In genomic region chr1:221335161-221336101, GRCh38 we compare ENCODE assay signal across 8 cellular contexts.
DNase-seq lines count a peak whose midpoint lies in the region; ATAC-seq and TF ChIP-seq lines count a peak whose summit lies in the region.

No MANE protein-coding gene starts in this region.

- TF ChIP-seq CTCF in activated CD8-positive, alpha-beta T cell treated with anti-CD3 and anti-CD28 coated beads for 36 hours (IDR thresholded peaks at IDR 0.05): no peak

- peaks cover 2% of the 10 kb centered on the region for H3K4me1 Mint-ChIP-seq in activated CD8-positive, alpha-beta T cell treated with anti-CD3 and anti-CD28 coated beads for 36 hours (ENCODE audit: low read depth)

- peaks cover 16% of the 10 kb centered on the region for H3K27me3 Mint-ChIP-seq in activated CD8-positive, alpha-beta T cell treated with anti-CD3 and anti-CD28 coated beads for 36 hours

- no peak overlapping the region for H3K27ac Mint-ChIP-seq in activated CD8-positive, alpha-beta T cell treated with anti-CD3 and anti-CD28 coated beads for 36 hours

- no peak for ATAC-seq in HG03039 (IDR thresholded peaks at IDR 0.05; ENCODE audit: unreplicated experiment)
- no peak for ATAC-seq in activated CD8-positive, alpha-beta T cell treated with anti-CD3 and anti-CD28 coated beads for 36 hours

- H3K36me3 Mint-ChIP-seq in activated CD8-positive, alpha-beta T cell treated with anti-CD3 and anti-CD28 coated beads for 36 hours (ENCODE audit: low read depth): no peaks in the 10 kb centered on the region

- intact Hi-C loops in activated CD8-positive, alpha-beta T cell treated with anti-CD3 and anti-CD28 coated beads for 36 hours (cut with micrococcal nuclease): no loop called here

- CTCF ChIA-PET in activated CD8-positive, alpha-beta T cell treated with anti-CD3 and anti-CD28 coated beads for 36 hours (lab: Charles Lee): no interaction called here

- DNase-seq in GM03348 (ENCODE audit: low spot score) (peak; percentile 68), SW480 (ENCODE audit: low spot score) (peak; percentile 90), glomerular endothelial cell (ENCODE audit: extremely low read depth, low read depth, low spot score) (peak; percentile 14), retina (peak; percentile 73), NCI-H82 (lab: John Stamatoyannopoulos, UW) (no peak), NCI-H2171 (lab: John Stamatoyannopoulos, UW) (no peak)
- no peak for DNase-seq in activated CD8-positive, alpha-beta T cell treated with anti-CD3 and anti-CD28 coated beads for 36 hours

- POLR2A ChIA-PET in activated CD8-positive, alpha-beta T cell treated with anti-CD3 and anti-CD28 coated beads for 36 hours (lab: Charles Lee): no interaction called here

- no peak overlapping the region for H3K4me3 Mint-ChIP-seq in activated CD8-positive, alpha-beta T cell treated with anti-CD3 and anti-CD28 coated beads for 36 hours

- peaks cover 7% of the 10 kb centered on the region for H3K9me3 Mint-ChIP-seq in activated CD8-positive, alpha-beta T cell treated with anti-CD3 and anti-CD28 coated beads for 36 hours

Comparison
In these comparisons a context has a peak if more than half of its experiments do, and no peak if none do; other contexts are left out.
1. DNase-seq: peak in GM03348 (single experiment), SW480 (single experiment), glomerular endothelial cell (single experiment) and retina (single experiment); none in NCI-H82 (single experiment), activated CD8-positive, alpha-beta T cell treated with anti-CD3 and anti-CD28 coated beads for 36 hours (single experiment) and NCI-H2171 (single experiment).